In the genomic region with DNA sequence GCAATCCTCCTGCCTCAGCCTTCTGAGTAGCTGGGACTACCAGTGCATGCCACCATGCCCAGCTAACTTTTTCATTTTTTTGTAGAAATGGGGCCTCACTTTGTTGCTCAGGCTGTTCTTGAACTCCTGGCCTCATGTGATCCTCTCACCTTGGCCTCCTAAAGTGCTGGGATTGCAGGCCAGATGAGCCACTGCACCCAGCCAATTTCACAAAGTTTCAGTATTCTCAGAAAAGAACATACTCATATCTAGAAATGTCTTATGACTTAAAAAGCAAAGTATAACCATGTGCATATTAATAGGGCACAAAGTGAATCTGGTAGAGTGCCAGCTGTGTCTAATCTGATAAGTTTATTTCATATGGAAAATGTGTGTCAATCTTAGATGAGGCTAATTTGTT, we compare ENCODE assay signal across 17 cellular contexts.
DNase-seq lines count a peak whose midpoint lies in the region; ATAC-seq and TF ChIP-seq lines count a peak whose summit lies in the region.
"Had no signal": no experiment of that assay in that cellular context is flagged by ENCODE, and none has a peak within 500 bp of the region (broad histone marks: within the 10 kb centered on the region; RNA-seq: fewer than 3 reads in every experiment).

No MANE protein-coding gene starts in this region.

- H3K9me2 ChIP-seq in hepatocyte (replicated peaks; ENCODE audit: insufficient read depth): no peaks in the 10 kb centered on the region

- H3K27ac Mint-ChIP-seq in CD4-positive, CD25-positive, alpha-beta regulatory T cell: peak overlapping the region; percentile 31 to 78 (median 74)
- H3K27ac Mint-ChIP-seq in CD14-positive monocyte: no peak overlapping the region

- H3K36me3 ChIP-seq in CD4-positive, CD25-positive, alpha-beta regulatory T cell (ENCODE audit: control insufficient read depth, insufficient read depth, low read length): peaks cover 2% of the 10 kb centered on the region
- no peaks in the 10 kb centered on the region for H3K36me3 ChIP-seq in KMS-11 (ENCODE audit: insufficient read depth)
- no peaks in the 10 kb centered on the region for H3K36me3 ChIP-seq in hepatocyte (replicated peaks; ENCODE audit: insufficient read depth, low read depth)
- H3K36me3 ChIP-seq in esophagus squamous epithelium: no peaks in the 10 kb centered on the region

- H3K9ac ChIP-seq in KMS-11: no peak overlapping the region

- H3K27me3 ChIP-seq in CD4-positive, CD25-positive, alpha-beta regulatory T cell (ENCODE audit: control insufficient read depth, insufficient read depth, low read length): no peaks in the 10 kb centered on the region
- no peaks in the 10 kb centered on the region for H3K27me3 ChIP-seq in KMS-11 (ENCODE audit: insufficient read depth, low read depth)
- no peaks in the 10 kb centered on the region for H3K27me3 ChIP-seq in hepatocyte
- H3K27me3 ChIP-seq in esophagus squamous epithelium: no peaks in the 10 kb centered on the region

- H4K20me1 ChIP-seq in KMS-11 (ENCODE audit: insufficient read depth) (no peaks in the 10 kb centered on the region), hepatocyte (ENCODE audit: insufficient read depth, poor library complexity, severe bottlenecking) (no peaks in the 10 kb centered on the region)

- TF ChIP-seq CTCF in KMS-11 (conservative IDR thresholded peaks at IDR 0.05; ENCODE audit: low read depth, low read length) (no peak), hepatocyte (IDR thresholded peaks at IDR 0.05; ENCODE audit: poor library complexity) (no peak), CD14-positive monocyte (IDR thresholded peaks at IDR 0.05) (no peak), esophagus squamous epithelium (IDR thresholded peaks at IDR 0.05) (no peak)

- no peaks in the 10 kb centered on the region for H3K27me3 Mint-ChIP-seq in CD4-positive, CD25-positive, alpha-beta regulatory T cell
- H3K27me3 Mint-ChIP-seq in CD14-positive monocyte (ENCODE audit: low read depth in 3 of 3): no peaks in the 10 kb centered on the region
- H3K27me3 Mint-ChIP-seq: B cell had no signal

- peaks cover 0 to 5% of the 10 kb centered on the region in 2 experiments for H3K9me3 ChIP-seq in CD4-positive, CD25-positive, alpha-beta regulatory T cell (ENCODE audit: control insufficient read depth in 2 of 2, low read length in 2 of 2)
- H3K9me3 ChIP-seq in hepatocyte (ENCODE audit: low read depth) (no peaks in the 10 kb centered on the region), esophagus squamous epithelium (no peaks in the 10 kb centered on the region)

- no peak overlapping the region for H2AFZ ChIP-seq in KMS-11 (ENCODE audit: low read depth)
- no peak overlapping the region for H2AFZ ChIP-seq in hepatocyte

- H3K4me3 Mint-ChIP-seq in CD4-positive, CD25-positive, alpha-beta regulatory T cell: peak overlapping the region in 1 of 4 donors; percentile 22
- no peak overlapping the region for H3K4me3 Mint-ChIP-seq in CD14-positive monocyte
- H3K4me3 Mint-ChIP-seq: B cell had no signal

- H3K4me1 Mint-ChIP-seq in CD4-positive, CD25-positive, alpha-beta regulatory T cell: peaks cover 33 to 65% (median 38%) of the 10 kb centered on the region in 4 donors
- H3K4me1 Mint-ChIP-seq in CD14-positive monocyte: peaks cover 25% of the 10 kb centered on the region

- H3K79me2 ChIP-seq in KMS-11 (ENCODE audit: insufficient read depth, low read depth): no peaks in the 10 kb centered on the region
- H3K79me2 ChIP-seq in hepatocyte: peaks cover 2% of the 10 kb centered on the region

- DNase-seq in CD4-positive, CD25-positive, alpha-beta regulatory T cell: peak in 1 of 3 donors; percentile 54
- no peak for DNase-seq in hepatocyte (ENCODE audit: low spot score)
- no peak for DNase-seq in CD14-positive monocyte (ENCODE audit: low spot score)
- DNase-seq in esophagus squamous epithelium (lab: John Stamatoyannopoulos, UW): no peak
- DNase-seq: activated gamma-delta T cell treated with Interleukin-2 at 50 U/mL for 16 hours, cerebellar nuclear complex, NCI-H2227 treated with DMSO at 0.1 percent for 48 hours, nucleus accumbens had no signal

- no peak for ATAC-seq in CD4-positive, CD25-positive, alpha-beta regulatory T cell (ENCODE audit: low read depth in 2 of 2)
- ATAC-seq in GM18519 (IDR thresholded peaks at IDR 0.05; ENCODE audit: low FRiP score, unreplicated experiment): peak; percentile 57
- no peak for ATAC-seq in GM21423 (IDR thresholded peaks at IDR 0.05; ENCODE audit: unreplicated experiment)
- ATAC-seq in GM19324 (IDR thresholded peaks at IDR 0.05; ENCODE audit: low FRiP score, unreplicated experiment): no peak
- ATAC-seq: esophagus mucosa, Panc1 had no signal

- peaks cover 6% of the 10 kb centered on the region for H3K36me3 Mint-ChIP-seq in CD4-positive, CD25-positive, alpha-beta regulatory T cell
- peaks cover 0 to 2% of the 10 kb centered on the region in 2 donors for H3K36me3 Mint-ChIP-seq in CD14-positive monocyte

- no peak overlapping the region for H3K4me3 ChIP-seq in CD4-positive, CD25-positive, alpha-beta regulatory T cell (ENCODE audit: low read depth, low read length)
- H3K4me3 ChIP-seq in KMS-11 (IDR thresholded peaks at IDR 0.05; ENCODE audit: insufficient read depth, low read depth, low read length): no peak overlapping the region
- H3K4me3 ChIP-seq in hepatocyte: no peak overlapping the region
- no peak overlapping the region for H3K4me3 ChIP-seq in esophagus squamous epithelium
- H3K4me3 ChIP-seq: lung, smooth muscle cell had no signal

- peak overlapping the region; percentile 5; the same call in 1 of the 2 replicates for H3K4me2 ChIP-seq in KMS-11
- no peak overlapping the region for H3K4me2 ChIP-seq in hepatocyte
- H3K4me2 ChIP-seq: smooth muscle cell had no signal

- H3K9me3 Mint-ChIP-seq in CD4-positive, CD25-positive, alpha-beta regulatory T cell: peaks cover 0 to 5% (median 1%) of the 10 kb centered on the region in 7 donors
- H3K9me3 Mint-ChIP-seq in CD14-positive monocyte: peaks cover 0 to 4% (median 1%) of the 10 kb centered on the region in 7 donors

- intact Hi-C loops in CD14-positive monocyte (cut with micrococcal nuclease): no loop called here
- intact Hi-C loops in esophagus squamous epithelium (cut with DNase I): no loop called here

- no peak for TF ChIP-seq POLR2A in esophagus squamous epithelium (IDR thresholded peaks at IDR 0.05)

- H3K4me1 ChIP-seq in CD4-positive, CD25-positive, alpha-beta regulatory T cell (ENCODE audit: control insufficient read depth, insufficient read depth, low read length, poor library complexity, severe bottlenecking): peaks cover 17% of the 10 kb centered on the region
- H3K4me1 ChIP-seq in KMS-11 (ENCODE audit: low read depth, poor library complexity, severe bottlenecking) (peaks cover 37% of the 10 kb centered on the region), hepatocyte (ENCODE audit: insufficient read depth) (peaks cover 30% of the 10 kb centered on the region), esophagus squamous epithelium (no peaks in the 10 kb centered on the region)

- H3K27ac ChIP-seq in CD4-positive, CD25-positive, alpha-beta regulatory T cell (ENCODE audit: insufficient read depth, low read length, poor library complexity, severe bottlenecking): no peak overlapping the region
- H3K27ac ChIP-seq in KMS-11 (no peak overlapping the region), hepatocyte (peak overlapping the region; percentile 25), esophagus squamous epithelium (no peak overlapping the region)

Comparison
In these comparisons a context has a peak if more than half of its experiments do, and no peak if none do; other contexts are left out.
1. H3K27ac Mint-ChIP-seq: peak in CD4-positive, CD25-positive, alpha-beta regulatory T cell (3 of 3); none in CD14-positive monocyte (0 of 7).